In the genomic region with DNA sequence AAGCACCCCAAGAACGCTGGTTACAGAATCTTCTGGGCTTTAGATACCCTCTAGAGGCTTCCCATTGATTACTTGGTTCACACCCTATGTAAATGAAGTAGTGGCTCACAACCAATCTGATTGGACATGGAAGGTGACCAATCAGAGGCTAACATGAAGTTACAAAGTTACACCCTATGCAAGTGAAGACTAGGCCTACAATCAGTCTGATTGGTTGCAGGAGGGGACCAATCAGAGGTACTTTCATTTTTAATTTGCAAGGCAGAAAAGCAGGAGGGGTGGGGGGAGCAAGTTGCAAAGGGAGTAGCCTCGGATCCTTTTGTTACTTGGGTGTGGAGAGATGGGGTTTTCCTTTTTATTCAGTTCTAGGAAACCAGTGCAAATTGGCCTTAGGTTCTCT, we compare ENCODE assay signal across 1 cellular context.
TF ChIP-seq lines count a peak whose summit lies in the region.

No MANE protein-coding gene starts in this region.

TF ChIP-seq in HCT116, 20 proteins besides CTCF, POLR2A, EP300 and RAD21 (continued from another document):
- TF ChIP-seq REST (IDR thresholded peaks at IDR 0.05; ENCODE audit: low read depth) (no peak), YY1 (IDR thresholded peaks at IDR 0.05; ENCODE audit: extremely low read depth, insufficient replicate concordance, low read depth, low read length) (no peak), SRF (IDR thresholded peaks at IDR 0.05; ENCODE audit: low read depth) (no peak), TCF7L2 (IDR thresholded peaks at IDR 0.05; ENCODE audit: borderline replicate concordance, extremely low read depth, insufficient read depth, insufficient read length) (no peak), SIN3A (IDR thresholded peaks at IDR 0.05; ENCODE audit: low read depth) (no peak), ELF1 (IDR thresholded peaks at IDR 0.05; ENCODE audit: borderline replicate concordance, low read depth) (no peak), JUND (IDR thresholded peaks at IDR 0.05) (no peak), SP1 (IDR thresholded peaks at IDR 0.05; ENCODE audit: low read depth) (no peak), CBX3 (IDR thresholded peaks at IDR 0.05; ENCODE audit: low read depth) (no peak), ATF3 (IDR thresholded peaks at IDR 0.05) (no peak), EZH2phosphoT487 (IDR thresholded peaks at IDR 0.05; ENCODE audit: borderline replicate concordance) (no peak), CEBPB (IDR thresholded peaks at IDR 0.05; ENCODE audit: low read depth) (no peak)
- TF ChIP-seq, protein P1, sequence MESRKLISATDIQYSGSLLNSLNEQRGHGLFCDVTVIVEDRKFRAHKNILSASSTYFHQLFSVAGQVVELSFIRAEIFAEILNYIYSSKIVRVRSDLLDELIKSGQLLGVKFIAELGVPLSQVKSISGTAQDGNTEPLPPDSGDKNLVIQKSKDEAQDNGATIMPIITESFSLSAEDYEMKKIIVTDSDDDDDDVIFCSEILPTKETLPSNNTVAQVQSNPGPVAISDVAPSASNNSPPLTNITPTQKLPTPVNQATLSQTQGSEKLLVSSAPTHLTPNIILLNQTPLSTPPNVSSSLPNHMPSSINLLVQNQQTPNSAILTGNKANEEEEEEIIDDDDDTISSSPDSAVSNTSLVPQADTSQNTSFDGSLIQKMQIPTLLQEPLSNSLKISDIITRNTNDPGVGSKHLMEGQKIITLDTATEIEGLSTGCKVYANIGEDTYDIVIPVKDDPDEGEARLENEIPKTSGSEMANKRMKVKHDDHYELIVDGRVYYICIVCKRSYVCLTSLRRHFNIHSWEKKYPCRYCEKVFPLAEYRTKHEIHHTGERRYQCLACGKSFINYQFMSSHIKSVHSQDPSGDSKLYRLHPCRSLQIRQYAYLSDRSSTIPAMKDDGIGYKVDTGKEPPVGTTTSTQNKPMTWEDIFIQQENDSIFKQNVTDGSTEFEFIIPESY (IDR thresholded peaks at IDR 0.05; ENCODE audit: extremely low read depth, insufficient replicate concordance, low read length): no peak
- TF ChIP-seq, protein P2, sequence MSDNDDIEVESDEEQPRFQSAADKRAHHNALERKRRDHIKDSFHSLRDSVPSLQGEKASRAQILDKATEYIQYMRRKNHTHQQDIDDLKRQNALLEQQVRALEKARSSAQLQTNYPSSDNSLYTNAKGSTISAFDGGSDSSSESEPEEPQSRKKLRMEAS (IDR thresholded peaks at IDR 0.05): no peak
